ENCODE assay signal across 21 cellular contexts in the genomic region with DNA sequence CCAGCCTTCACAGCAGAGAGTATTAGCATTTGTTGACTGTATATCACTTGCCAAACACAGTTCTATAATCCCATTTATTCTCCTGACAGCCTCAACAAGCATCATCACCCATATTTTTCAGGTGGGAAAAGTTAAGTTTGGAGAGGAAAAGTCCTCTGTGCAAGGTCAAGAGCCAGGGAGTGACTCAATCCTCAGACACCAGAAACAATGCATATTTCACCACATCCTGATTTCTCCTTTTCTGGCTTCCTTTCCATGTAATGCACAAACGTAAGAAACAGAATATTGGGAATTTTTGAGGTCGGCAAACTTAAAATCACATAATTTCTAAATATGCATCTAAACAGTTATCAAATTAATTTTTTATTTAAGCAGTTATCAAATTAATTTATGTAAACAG.
DNase-seq lines count a peak whose midpoint lies in the region; ATAC-seq, FAIRE-seq and TF ChIP-seq lines count a peak whose summit lies in the region.
"Had no signal": no experiment of that assay in that cellular context is flagged by ENCODE, and none has a peak within 500 bp of the region (broad histone marks: within the 10 kb centered on the region; RNA-seq: fewer than 3 reads in every experiment).

No MANE protein-coding gene starts in this region.

- ATAC-seq in HG03108 (IDR thresholded peaks at IDR 0.05; ENCODE audit: unreplicated experiment): no peak
- ATAC-seq: activated CD4-positive, alpha-beta T cell treated with anti-CD3 and anti-CD28 coated beads for 36 hours; gastrocnemius medialis; natural killer cell; stimulated activated naive B cell treated with anti-CD40 and anti-IgM and Interleukin-4, amounts not matched to agents 10 μg/mL and 1 μg/mL and 100 μg/mL, for 72 hours had no signal

- H3K27ac ChIP-seq in ACC112 (ENCODE audit: low read depth, low read length) (peak overlapping the region; percentile 42), mammary epithelial cell (ENCODE audit: insufficient read depth, low read depth, low read length) (peak overlapping the region; percentile 63), keratinocyte (ENCODE audit: control insufficient read depth, insufficient read depth, low read length) (no peak overlapping the region)
- H3K27ac ChIP-seq: ascending aorta, gastrocnemius medialis, prostate gland, SJCRH30 had no signal

- H3K79me2 ChIP-seq in ACC112 (ENCODE audit: control insufficient read depth, insufficient read depth, low read length, unreplicated experiment) (no peaks in the 10 kb centered on the region), mammary epithelial cell (ENCODE audit: insufficient read depth, low read length) (no peaks in the 10 kb centered on the region), keratinocyte (ENCODE audit: control insufficient read depth, insufficient read depth, low read length) (no peaks in the 10 kb centered on the region)

- H2AFZ ChIP-seq in ACC112 (ENCODE audit: low read length, unreplicated experiment) (no peak overlapping the region), mammary epithelial cell (ENCODE audit: low read depth, low read length) (no peak overlapping the region), keratinocyte (ENCODE audit: control insufficient read depth, low read length) (no peak overlapping the region)

- H3K4me3 ChIP-seq in ACC112 (ENCODE audit: low read depth, low read length) (no peak overlapping the region), mammary epithelial cell (replicated peaks in 1 of 3; ENCODE audit: insufficient read depth in 1 of 3, low read depth in 2 of 3, low read length in 3 of 3) (no peak overlapping the region), keratinocyte (ENCODE audit: control insufficient read depth in 2 of 3, extremely low read depth in 1 of 3, insufficient read depth in 2 of 3, low read depth in 1 of 3, low read length in 3 of 3) (no peak overlapping the region)
- H3K4me3 ChIP-seq: ascending aorta, gastrocnemius medialis, lung, prostate gland, SJCRH30 had no signal

- TF ChIP-seq CTCF in mammary epithelial cell (conservative IDR thresholded peaks at IDR 0.05 in 1 of 2, IDR thresholded peaks at IDR 0.05 in 1 of 2; ENCODE audit: extremely low read depth in 1 of 2, insufficient read depth in 1 of 2, low read depth in 1 of 2, low read length in 2 of 2) (no peak), keratinocyte (optimal IDR thresholded peaks at IDR 0.05 in 1 of 3, IDR thresholded peaks at IDR 0.05 in 1 of 3, conservative IDR thresholded peaks at IDR 0.05 in 1 of 3; ENCODE audit: extremely low read depth in 1 of 3, insufficient read depth in 2 of 3, low read length in 3 of 3) (no peak)

- no peaks in the 10 kb centered on the region for H4K20me1 ChIP-seq in mammary epithelial cell (ENCODE audit: insufficient read depth, low read length)
- H4K20me1 ChIP-seq in keratinocyte (ENCODE audit: control insufficient read depth, extremely low read depth, insufficient read depth, low read length): no peaks in the 10 kb centered on the region

- H3K9ac ChIP-seq in mammary epithelial cell (ENCODE audit: insufficient read depth, low read length) (no peak overlapping the region), keratinocyte (ENCODE audit: control insufficient read depth, extremely low read depth, insufficient read depth, low read length) (no peak overlapping the region)

- WGBS in mammary epithelial cell (ENCODE audit: low coverage, missing lambda C conversion rate): 55% methylated on average over 2 of the region's 2 CpGs

- no peaks in the 10 kb centered on the region for H3K36me3 ChIP-seq in ACC112 (ENCODE audit: insufficient read depth, low read length)
- H3K36me3 ChIP-seq in mammary epithelial cell (ENCODE audit: insufficient read depth, low read length): no peaks in the 10 kb centered on the region
- H3K36me3 ChIP-seq in keratinocyte (ENCODE audit: control insufficient read depth in 2 of 2, extremely low read depth in 1 of 2, insufficient read depth in 2 of 2, low read length in 2 of 2): no peaks in the 10 kb centered on the region
- H3K36me3 ChIP-seq: ascending aorta, gastrocnemius medialis, prostate gland, SJCRH30 had no signal

- no peaks in the 10 kb centered on the region for H3K9me1 ChIP-seq in keratinocyte (ENCODE audit: control insufficient read depth, extremely low read depth, insufficient read depth, low read length)

- no peaks in the 10 kb centered on the region for H3K9me3 ChIP-seq in mammary epithelial cell (replicated peaks; ENCODE audit: insufficient read depth, low read length)
- H3K9me3 ChIP-seq in keratinocyte (ENCODE audit: control insufficient read depth, low read depth, low read length): no peaks in the 10 kb centered on the region
- H3K9me3 ChIP-seq: ascending aorta, gastrocnemius medialis, prostate gland, SJCRH30 had no signal

- dilution Hi-C loops in mammary epithelial cell (cut with HindIII; ENCODE audit: low sequenced_read_pairs) (no loop called here), keratinocyte (cut with MboI; ENCODE audit: extremely low pct_ligation_motif_present, low sequenced_read_pairs) (no loop called here)

- in situ Hi-C loops in mammary epithelial cell (cut with MboI; ENCODE audit: low sequenced_read_pairs in 2 of 2): no loop called here

- H3K27me3 ChIP-seq in ACC112 (ENCODE audit: insufficient read depth, low read length): no peaks in the 10 kb centered on the region
- H3K27me3 ChIP-seq in mammary epithelial cell (ENCODE audit: insufficient read depth, low read length): no peaks in the 10 kb centered on the region
- H3K27me3 ChIP-seq in keratinocyte (ENCODE audit: control insufficient read depth, extremely low read depth, insufficient read depth, low read length): no peaks in the 10 kb centered on the region
- H3K27me3 ChIP-seq: ascending aorta, gastrocnemius medialis, SJCRH30 had no signal

- no TSS peak for BruUV-seq in mammary epithelial cell (replicated peaks; lab: Mats Ljungman, UMichigan)

- DNase-seq in HTR-8/SVneo (ENCODE audit: insufficient read length, low spot score) (peak; percentile 6), mammary epithelial cell (peak; percentile 41), keratinocyte (ENCODE audit: low read depth, low spot score) (no peak), germinal center (ENCODE audit: low spot score) (no peak), NCI-H2107 treated with DMSO at 0.1 percent for 48 hours (lab: John Stamatoyannopoulos, UW; ENCODE audit: unreplicated experiment) (no peak), HT-29 (ENCODE audit: low spot score) (no peak)
- DNase-seq: activated CD4-positive, alpha-beta T cell treated with anti-CD3 and anti-CD28 coated beads for 36 hours; activated CD8-positive, alpha-beta memory T cell treated with anti-CD3 and anti-CD28 coated beads, Interleukin-2, amount 50 U/mL, for 4 hours; activated gamma-delta T cell treated with Interleukin-2 at 50 U/mL for 16 hours; effector CD4-positive, alpha-beta T cell; gastrocnemius medialis; GF-D8; natural killer cell; NCI-H510A; SJCRH30; stimulated activated naive B cell treated with anti-CD40 and anti-IgM and Interleukin-4, amounts not matched to agents 10 μg/mL and 1 μg/mL and 100 μg/mL, for 72 hours had no signal

- intact Hi-C loops in mammary epithelial cell (cut with micrococcal nuclease): no loop called here

- H3K4me1 ChIP-seq in ACC112 (ENCODE audit: control insufficient read depth, insufficient read depth, low read length, unreplicated experiment): peaks cover 37% of the 10 kb centered on the region
- H3K4me1 ChIP-seq in mammary epithelial cell (ENCODE audit: insufficient read depth, low read length): peaks cover 45% of the 10 kb centered on the region
- H3K4me1 ChIP-seq in keratinocyte (ENCODE audit: control insufficient read depth, extremely low read depth, insufficient read depth, low read length): peaks cover 38% of the 10 kb centered on the region
- H3K4me1 ChIP-seq: ascending aorta, gastrocnemius medialis, prostate gland, SJCRH30 had no signal

- CTCF ChIA-PET in mammary epithelial cell (lab: Charles Lee; ENCODE audit: low non-redundant PET): no interaction called here

- FAIRE-seq in HTR-8/SVneo (lab: Jason Lieb, UNC) (no peak), keratinocyte (lab: Jason Lieb, UNC) (peak; percentile 34)

- no peak overlapping the region for H3K4me2 ChIP-seq in mammary epithelial cell (ENCODE audit: insufficient read depth, low read depth, low read length)
- no peak overlapping the region for H3K4me2 ChIP-seq in keratinocyte (ENCODE audit: control insufficient read depth, extremely low read depth, insufficient read depth, low read depth, low read length)

Comparison
In these comparisons a context has a peak if more than half of its experiments do, and no peak if none do; other contexts are left out.
1. DNase-seq: peak in HTR-8/SVneo (single experiment) and mammary epithelial cell (single experiment); none in keratinocyte (single experiment), germinal center (single experiment), NCI-H2107 treated with DMSO at 0.1 percent for 48 hours (single experiment) and HT-29 (single experiment).